8 cellular contexts compared by ENCODE assay signal in the genomic region with DNA sequence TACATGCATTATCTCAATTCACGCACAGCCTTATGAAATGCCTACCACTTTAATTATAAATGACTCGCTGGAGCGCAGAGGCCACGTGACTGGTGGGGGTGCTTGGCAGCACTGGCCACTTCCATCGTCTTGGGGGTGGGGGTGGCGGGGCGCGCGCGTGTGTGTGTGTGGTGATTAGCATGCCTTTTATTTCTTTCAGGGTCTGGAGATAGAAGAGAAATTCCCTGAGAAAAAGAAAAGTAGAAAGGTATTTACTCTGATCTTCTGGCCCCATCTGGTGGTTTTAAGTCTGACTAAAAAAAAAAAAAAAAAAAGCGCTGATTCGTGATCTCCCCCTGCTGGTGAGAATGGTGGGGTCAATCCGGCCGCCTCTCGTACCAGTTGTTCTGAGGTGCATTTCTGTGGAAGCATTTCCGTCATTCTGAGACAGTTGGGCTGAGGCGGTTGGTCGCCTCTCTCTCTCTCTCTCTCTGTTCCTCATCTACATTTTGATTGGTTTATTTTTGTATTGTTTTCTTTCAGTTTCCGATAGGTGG. TPM values are rescaled to one million over a fixed set of nuclear protein-coding genes. Genes with fewer than 3 reads are reported as not detected.
A peak's percentile ranks its signal among the peaks of the same experiment; 100 is the strongest.
DNase-seq lines count a peak whose midpoint lies in the region; ATAC-seq and TF ChIP-seq lines count a peak whose summit lies in the region.

A gene with protein sequence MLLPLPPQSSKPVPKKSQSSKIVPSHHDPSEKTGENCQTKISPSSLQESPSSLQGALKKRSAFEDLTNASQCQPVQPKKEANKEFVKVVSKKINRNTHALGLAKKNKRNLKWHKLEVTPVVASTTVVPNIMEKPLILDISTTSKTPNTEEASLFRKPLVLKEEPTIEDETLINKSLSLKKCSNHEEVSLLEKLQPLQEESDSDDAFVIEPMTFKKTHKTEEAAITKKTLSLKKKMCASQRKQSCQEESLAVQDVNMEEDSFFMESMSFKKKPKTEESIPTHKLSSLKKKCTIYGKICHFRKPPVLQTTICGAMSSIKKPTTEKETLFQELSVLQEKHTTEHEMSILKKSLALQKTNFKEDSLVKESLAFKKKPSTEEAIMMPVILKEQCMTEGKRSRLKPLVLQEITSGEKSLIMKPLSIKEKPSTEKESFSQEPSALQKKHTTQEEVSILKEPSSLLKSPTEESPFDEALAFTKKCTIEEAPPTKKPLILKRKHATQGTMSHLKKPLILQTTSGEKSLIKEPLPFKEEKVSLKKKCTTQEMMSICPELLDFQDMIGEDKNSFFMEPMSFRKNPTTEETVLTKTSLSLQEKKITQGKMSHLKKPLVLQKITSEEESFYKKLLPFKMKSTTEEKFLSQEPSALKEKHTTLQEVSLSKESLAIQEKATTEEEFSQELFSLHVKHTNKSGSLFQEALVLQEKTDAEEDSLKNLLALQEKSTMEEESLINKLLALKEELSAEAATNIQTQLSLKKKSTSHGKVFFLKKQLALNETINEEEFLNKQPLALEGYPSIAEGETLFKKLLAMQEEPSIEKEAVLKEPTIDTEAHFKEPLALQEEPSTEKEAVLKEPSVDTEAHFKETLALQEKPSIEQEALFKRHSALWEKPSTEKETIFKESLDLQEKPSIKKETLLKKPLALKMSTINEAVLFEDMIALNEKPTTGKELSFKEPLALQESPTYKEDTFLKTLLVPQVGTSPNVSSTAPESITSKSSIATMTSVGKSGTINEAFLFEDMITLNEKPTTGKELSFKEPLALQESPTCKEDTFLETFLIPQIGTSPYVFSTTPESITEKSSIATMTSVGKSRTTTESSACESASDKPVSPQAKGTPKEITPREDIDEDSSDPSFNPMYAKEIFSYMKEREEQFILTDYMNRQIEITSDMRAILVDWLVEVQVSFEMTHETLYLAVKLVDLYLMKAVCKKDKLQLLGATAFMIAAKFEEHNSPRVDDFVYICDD (N-terminal part only) (plus strand): TSS at position 402 of the 536 bp plus-strand sequence. CDS start 80,399 bp downstream, outside the sequence.

- peak within 1 kb of the TSS; percentile 12; the same call in 1 of the 2 replicates for H2AFZ ChIP-seq in Loucy (ENCODE audit: low read length)

- H3K4me3 ChIP-seq in GM06990 (replicated peaks; ENCODE audit: low read depth, low read length) (peak within 1 kb of the TSS; percentile 45), Loucy (ENCODE audit: low read length, poor library complexity, severe bottlenecking) (peak within 1 kb of the TSS; percentile 66), upper lobe of left lung (peak within 1 kb of the TSS in 3 of 4 donors; percentile 7 to 33 (median 26))

- no peaks in the 10 kb centered on the region for H3F3A ChIP-seq in Loucy (ENCODE audit: low read depth)

- H3K4me3 Mint-ChIP-seq in activated naive CD4-positive, alpha-beta T cell treated with anti-CD3 and anti-CD28 coated beads, Interleukin-2, amount 10 ng/mL, durations not matched to agents 7 days and 5 days = peak within 1 kb of the TSS; percentile 64
- peak within 1 kb of the TSS; percentile 85 for H3K4me3 Mint-ChIP-seq in glutamatergic neuron (ENCODE audit: unreplicated experiment)

- peak within 1 kb of the TSS; percentile 52 for H3K9ac ChIP-seq in Loucy (ENCODE audit: low read depth, low read length, poor library complexity, severe bottlenecking)

- H3K9me2 ChIP-seq in Loucy (replicated peaks; ENCODE audit: low read depth, low read length) = no peaks in the 10 kb centered on the region

- CTCF ChIA-PET in activated naive CD4-positive, alpha-beta T cell treated with anti-CD3 and anti-CD28 coated beads, Interleukin-2, amount 10 ng/mL, durations not matched to agents 7 days and 5 days (lab: Charles Lee) = interaction anchor here (1.0 kb wide), 2 partner anchors 285 to 320 kb away, joined by 3 read pairs; no protein-coding TSS in a partner anchor

- peaks cover 12% of the 10 kb centered on the region for H3K4me1 Mint-ChIP-seq in activated naive CD4-positive, alpha-beta T cell treated with anti-CD3 and anti-CD28 coated beads, Interleukin-2, amount 10 ng/mL, durations not matched to agents 7 days and 5 days
- H3K4me1 Mint-ChIP-seq in glutamatergic neuron (ENCODE audit: low read depth, unreplicated experiment) = peaks cover 4% of the 10 kb centered on the region

- H3K36me3 Mint-ChIP-seq in activated naive CD4-positive, alpha-beta T cell treated with anti-CD3 and anti-CD28 coated beads, Interleukin-2, amount 10 ng/mL, durations not matched to agents 7 days and 5 days = no peaks in the 10 kb centered on the region
- no peaks in the 10 kb centered on the region for H3K36me3 Mint-ChIP-seq in glutamatergic neuron (ENCODE audit: unreplicated experiment)

- 1 to 11% methylated on average over 15 to 19 of the region's 19 CpGs for WGBS in upper lobe of left lung, 2 donors

- TF ChIP-seq CTCF in GM06990 (IDR thresholded peaks at IDR 0.05; ENCODE audit: insufficient read depth, low read length, poor library complexity, severe bottlenecking) = peak; percentile 66
- TF ChIP-seq CTCF in Loucy (conservative IDR thresholded peaks at IDR 0.05; ENCODE audit: low read length) = peak; percentile 69
- TF ChIP-seq CTCF in glutamatergic neuron (IDR thresholded peaks at IDR 0.05; ENCODE audit: partially characterized antibody, unreplicated experiment) = peak; percentile 72
- TF ChIP-seq CTCF in upper lobe of left lung (IDR thresholded peaks at IDR 0.05) = peak; percentile 41 to 61 (median 48)

- peak; percentile 86 to 97 for ATAC-seq in upper lobe of left lung (ENCODE audit: low FRiP score in 2 of 2)

- DNase-seq in GM06990 (ENCODE audit: extremely low read depth, insufficient read length) (peak; percentile 64), HCEC 1CT (peak; percentile 41), SK-N-DZ (ENCODE audit: low spot score) (peak; percentile 76), glutamatergic neuron (peak; percentile 58), posterior cingulate gyrus (peak; percentile 33 to 92 (median 59)), upper lobe of left lung (peak; percentile 71 to 88)
- peak; percentile 75 for DNase-seq in activated naive CD4-positive, alpha-beta T cell treated with anti-CD3 and anti-CD28 coated beads, Interleukin-2, amount 10 ng/mL, durations not matched to agents 7 days and 5 days

- no peaks in the 10 kb centered on the region for H3K9me3 ChIP-seq in Loucy (ENCODE audit: insufficient read depth, low read depth, low read length)
- no peaks in the 10 kb centered on the region for H3K9me3 ChIP-seq in upper lobe of left lung

- no peaks in the 10 kb centered on the region for H3K79me2 ChIP-seq in Loucy (ENCODE audit: insufficient read depth, low read length)

- H3K4me1 ChIP-seq in Loucy (ENCODE audit: insufficient read depth, low read length, poor library complexity, severe bottlenecking) (peaks cover 5% of the 10 kb centered on the region), upper lobe of left lung (peaks cover 0 to 7% (median 0%) of the 10 kb centered on the region in 4 donors)

- peak in 1 of 4 donors; percentile 32 for TF ChIP-seq POLR2A in upper lobe of left lung (IDR thresholded peaks at IDR 0.05)

- no peaks in the 10 kb centered on the region for H4K20me1 ChIP-seq in Loucy (ENCODE audit: insufficient read depth, low read length, poor library complexity, severe bottlenecking)

- H3K27ac Mint-ChIP-seq in activated naive CD4-positive, alpha-beta T cell treated with anti-CD3 and anti-CD28 coated beads, Interleukin-2, amount 10 ng/mL, durations not matched to agents 7 days and 5 days = peak within 1 kb of the TSS; percentile 87
- peak within 1 kb of the TSS; percentile 88 for H3K27ac Mint-ChIP-seq in glutamatergic neuron (ENCODE audit: unreplicated experiment)

- intact Hi-C loops in posterior cingulate gyrus (cut with DNase I) = loop anchor here (5.0 kb wide), 1 partner anchor 378 kb away; no protein-coding TSS in a partner anchor

- no peak for TF ChIP-seq EP300 in upper lobe of left lung (IDR thresholded peaks at IDR 0.05)

- peak within 1 kb of the TSS; percentile 57 for H3K4me2 ChIP-seq in Loucy (ENCODE audit: low read depth, low read length, poor library complexity, severe bottlenecking)

- H3K27me3 ChIP-seq in GM06990 (replicated peaks; ENCODE audit: control insufficient read depth, insufficient read depth, low read length) = no peaks in the 10 kb centered on the region
- H3K27me3 ChIP-seq in Loucy (ENCODE audit: insufficient read depth, low read length, poor library complexity, severe bottlenecking) = no peaks in the 10 kb centered on the region
- no peaks in the 10 kb centered on the region for H3K27me3 ChIP-seq in upper lobe of left lung

- H3K27ac ChIP-seq in upper lobe of left lung = peak within 1 kb of the TSS in 3 of 4 donors; percentile 26 to 45 (median 45)

- H3K9me3 Mint-ChIP-seq in activated naive CD4-positive, alpha-beta T cell treated with anti-CD3 and anti-CD28 coated beads, Interleukin-2, amount 10 ng/mL, durations not matched to agents 7 days and 5 days = no peaks in the 10 kb centered on the region
- H3K9me3 Mint-ChIP-seq in glutamatergic neuron (ENCODE audit: unreplicated experiment) = peaks cover 3% of the 10 kb centered on the region

- H3K36me3 ChIP-seq in GM06990 (ENCODE audit: control insufficient read depth, insufficient read depth, low read length) = no peaks in the 10 kb centered on the region
- no peaks in the 10 kb centered on the region for H3K36me3 ChIP-seq in Loucy (ENCODE audit: insufficient read depth, low read length)
- no peaks in the 10 kb centered on the region for H3K36me3 ChIP-seq in upper lobe of left lung

- H3K27me3 Mint-ChIP-seq in activated naive CD4-positive, alpha-beta T cell treated with anti-CD3 and anti-CD28 coated beads, Interleukin-2, amount 10 ng/mL, durations not matched to agents 7 days and 5 days = no peaks in the 10 kb centered on the region
- no peaks in the 10 kb centered on the region for H3K27me3 Mint-ChIP-seq in glutamatergic neuron (ENCODE audit: unreplicated experiment)

RNA-seq across cellular contexts. Expression of the gene that starts here (rescaled TPM):
- 0.33 and 1.6 TPM in 2 replicates for polyA plus RNA-seq in SK-N-DZ (2014; cell fraction: cytosol; rRNA removed)
- polyA plus RNA-seq in SK-N-DZ (2014; cell fraction: nucleus; rRNA removed) = 0.24 and 0.93 TPM in 2 replicates
- total RNA-seq in glutamatergic neuron (ENCODE audit: unreplicated experiment) = 0.66 TPM
- 1 to 10 TPM in 3 of 6 donors, under 1 TPM in 3; 0.77 to 5.2 (median 1.4) TPM for total RNA-seq in upper lobe of left lung

Comparison
In these comparisons a context has a peak if more than half of its experiments do, and no peak if none do; other contexts are left out.
1. Peak in every context shown above with its lines: DNase-seq, ATAC-seq, H3K4me3 ChIP-seq and H3K27ac ChIP-seq.
2. Peak in DNase-seq in glutamatergic neuron; RNA of the gene not detected or under 1 TPM.